Comparison of ENCODE assay signal across 13 cellular contexts in genomic region chr12:92290016-92290685, GRCh38.
DNase-seq lines count a peak whose midpoint lies in the region; ATAC-seq, FAIRE-seq and TF ChIP-seq lines count a peak whose summit lies in the region.
"Had no signal": no experiment of that assay in that cellular context is flagged by ENCODE, and none has a peak within 500 bp of the region (broad histone marks: within the 10 kb centered on the region; RNA-seq: fewer than 3 reads in every experiment).

No MANE protein-coding gene starts in this region.

- H3K27ac ChIP-seq in astrocyte (ENCODE audit: low read depth, low read length), result peak overlapping the region; percentile 55
- H3K27ac ChIP-seq in naive thymus-derived CD4-positive, alpha-beta T cell (ENCODE audit: low read depth, low read length), result no peak overlapping the region

- peak overlapping the region; percentile 59 for H2AFZ ChIP-seq in astrocyte (ENCODE audit: low read depth, low read length)

- ATAC-seq in naive thymus-derived CD4-positive, alpha-beta T cell, result no peak
- ATAC-seq in left lobe of liver, result no peak
- no peak for ATAC-seq in T-helper 17 cell
- ATAC-seq: effector memory CD8-positive, alpha-beta T cell; naive thymus-derived CD8-positive, alpha-beta T cell had no signal

- intact Hi-C loops in naive thymus-derived CD4-positive, alpha-beta T cell (cut with micrococcal nuclease), result no loop called here

- H3K4me1 ChIP-seq in astrocyte (ENCODE audit: insufficient read depth, low read length), result peaks cover 16% of the 10 kb centered on the region
- no peaks in the 10 kb centered on the region for H3K4me1 ChIP-seq in naive thymus-derived CD4-positive, alpha-beta T cell (ENCODE audit: control insufficient read depth in 2 of 2, insufficient read depth in 2 of 2, low read length in 2 of 2)

- H3K27me3 ChIP-seq in astrocyte (ENCODE audit: insufficient read depth, low read length) (no peaks in the 10 kb centered on the region), kidney epithelial cell (ENCODE audit: control insufficient read depth, insufficient read depth, low read length) (no peaks in the 10 kb centered on the region)
- H3K27me3 ChIP-seq in naive thymus-derived CD4-positive, alpha-beta T cell (ENCODE audit: control insufficient read depth in 2 of 2, insufficient read depth in 2 of 2, low read length in 2 of 2), result no peaks in the 10 kb centered on the region

- peak overlapping the region; percentile 4 for H3K27ac Mint-ChIP-seq in astrocyte (ENCODE audit: unreplicated experiment)
- H3K27ac Mint-ChIP-seq in naive thymus-derived CD4-positive, alpha-beta T cell, result peak overlapping the region in 2 of 9 donors; percentile 15 to 76
- no peak overlapping the region for H3K27ac Mint-ChIP-seq in T-helper 17 cell
- H3K27ac Mint-ChIP-seq: CD14-positive monocyte; effector memory CD8-positive, alpha-beta T cell had no signal

- CTCF ChIA-PET in naive thymus-derived CD4-positive, alpha-beta T cell (lab: Charles Lee), result interaction anchor here (1.2 kb wide), 1 partner anchor 139 kb away, joined by 4 read pairs; no protein-coding TSS in a partner anchor

- H3K4me3 Mint-ChIP-seq in astrocyte (ENCODE audit: unreplicated experiment) (no peak overlapping the region), T-helper 17 cell (no peak overlapping the region)
- no peak overlapping the region for H3K4me3 Mint-ChIP-seq in naive thymus-derived CD4-positive, alpha-beta T cell
- H3K4me3 Mint-ChIP-seq: effector memory CD8-positive, alpha-beta T cell; naive thymus-derived CD8-positive, alpha-beta T cell had no signal

- H3K9ac ChIP-seq in astrocyte (ENCODE audit: low read length), result peak overlapping the region; percentile 2

- H3K36me3 ChIP-seq in astrocyte (ENCODE audit: insufficient read depth, low read length) (no peaks in the 10 kb centered on the region), kidney epithelial cell (ENCODE audit: control insufficient read depth, insufficient read depth, low read length) (no peaks in the 10 kb centered on the region)
- H3K36me3 ChIP-seq in naive thymus-derived CD4-positive, alpha-beta T cell (ENCODE audit: control insufficient read depth in 2 of 3, insufficient read depth in 3 of 3, low read length in 3 of 3), result no peaks in the 10 kb centered on the region

- H3K27me3 Mint-ChIP-seq in astrocyte (ENCODE audit: low read depth, unreplicated experiment) (no peaks in the 10 kb centered on the region), T-helper 17 cell (no peaks in the 10 kb centered on the region)
- no peaks in the 10 kb centered on the region for H3K27me3 Mint-ChIP-seq in naive thymus-derived CD4-positive, alpha-beta T cell
- H3K27me3 Mint-ChIP-seq: effector memory CD8-positive, alpha-beta T cell; naive thymus-derived CD8-positive, alpha-beta T cell had no signal

- TF ChIP-seq CTCF in astrocyte (IDR thresholded peaks at IDR 0.05; ENCODE audit: insufficient read depth, low read depth, low read length) (no peak), kidney epithelial cell (IDR thresholded peaks at IDR 0.05; ENCODE audit: insufficient read depth, low read length, poor library complexity, severe bottlenecking) (no peak)

- no peaks in the 10 kb centered on the region for H3K9me3 Mint-ChIP-seq in astrocyte (ENCODE audit: unreplicated experiment)
- H3K9me3 Mint-ChIP-seq in naive thymus-derived CD4-positive, alpha-beta T cell, result peaks cover 0 to 11% (median 0%) of the 10 kb centered on the region in 11 donors
- H3K9me3 Mint-ChIP-seq: effector memory CD8-positive, alpha-beta T cell had no signal

- POLR2A ChIA-PET in naive thymus-derived CD4-positive, alpha-beta T cell (lab: Charles Lee), result interaction anchor here (0.6 to 3.3 kb wide), 6 partner anchors 8 to 144 kb away, joined by 3 to 20 read pairs (median 4); partner anchors contain the start of gene BTG1

- no peaks in the 10 kb centered on the region for H3K9me3 ChIP-seq in astrocyte (ENCODE audit: insufficient read depth, low read depth, low read length)
- no peaks in the 10 kb centered on the region for H3K9me3 ChIP-seq in naive thymus-derived CD4-positive, alpha-beta T cell (ENCODE audit: control insufficient read depth in 2 of 3, low read length in 3 of 3)
- H3K9me3 ChIP-seq in T-helper 17 cell (ENCODE audit: control insufficient read depth, low read length, poor library complexity, severe bottlenecking), result no peaks in the 10 kb centered on the region

- H3K36me3 Mint-ChIP-seq in astrocyte (ENCODE audit: low read depth, unreplicated experiment) (no peaks in the 10 kb centered on the region), T-helper 17 cell (ENCODE audit: low read depth) (no peaks in the 10 kb centered on the region)
- peaks cover 0 to 14% (median 0%) of the 10 kb centered on the region in 5 donors for H3K36me3 Mint-ChIP-seq in naive thymus-derived CD4-positive, alpha-beta T cell
- H3K36me3 Mint-ChIP-seq: CD14-positive monocyte had no signal

- peak; percentile 87 for FAIRE-seq in astrocyte (lab: Jason Lieb, UNC)
- FAIRE-seq: small intestine had no signal

- peaks cover 13% of the 10 kb centered on the region for H3K4me1 Mint-ChIP-seq in astrocyte (ENCODE audit: low read depth, unreplicated experiment)
- H3K4me1 Mint-ChIP-seq in naive thymus-derived CD4-positive, alpha-beta T cell, result peaks cover 6 to 34% (median 20%) of the 10 kb centered on the region in 7 donors
- H3K4me1 Mint-ChIP-seq in T-helper 17 cell, result no peaks in the 10 kb centered on the region
- H3K4me1 Mint-ChIP-seq: CD14-positive monocyte had no signal

- H3K79me2 ChIP-seq in astrocyte (ENCODE audit: insufficient read depth, low read length), result no peaks in the 10 kb centered on the region

- peak overlapping the region; percentile 14 for H3K4me3 ChIP-seq in astrocyte (ENCODE audit: insufficient read depth, low read depth, low read length)
- H3K4me3 ChIP-seq in kidney epithelial cell (ENCODE audit: low read depth, low read length), result no peak overlapping the region
- no peak overlapping the region for H3K4me3 ChIP-seq in naive thymus-derived CD4-positive, alpha-beta T cell (ENCODE audit: low read length)

- peak; percentile 37 for DNase-seq in AG08396 (ENCODE audit: low spot score)
- DNase-seq in HS-5 (ENCODE audit: low read depth), result peak; percentile 83
- peak; percentile 76 for DNase-seq in astrocyte (ENCODE audit: low read depth)
- DNase-seq in kidney epithelial cell (ENCODE audit: low read depth), result peak; percentile 21
- DNase-seq in naive thymus-derived CD4-positive, alpha-beta T cell, result no peak
- no peak for DNase-seq in left lobe of liver (ENCODE audit: low spot score)
- DNase-seq in T-helper 17 cell, result no peak
- DNase-seq in stimulated activated CD4-positive, alpha-beta T cell treated with anti-CD3 and anti-CD28 coated beads, Interleukin-1b, Interleukin-23, amount 100 ng/mL, for 48 hours, result no peak
- DNase-seq: effector memory CD8-positive, alpha-beta T cell; naive thymus-derived CD8-positive, alpha-beta T cell; NCI-H1694; small intestine had no signal

- peak overlapping the region; percentile 61 for H3K4me2 ChIP-seq in astrocyte (ENCODE audit: low read length)

- no peaks in the 10 kb centered on the region for H4K20me1 ChIP-seq in astrocyte (ENCODE audit: insufficient read depth, low read length)

Comparison
In these comparisons a context has a peak if more than half of its experiments do, and no peak if none do; other contexts are left out.
1. DNase-seq: peak in AG08396 (single experiment), HS-5 (single experiment), astrocyte (single experiment) and kidney epithelial cell (single experiment); none in naive thymus-derived CD4-positive, alpha-beta T cell (0 of 9), left lobe of liver (single experiment), T-helper 17 cell (0 of 3) and stimulated activated CD4-positive, alpha-beta T cell treated with anti-CD3 and anti-CD28 coated beads, Interleukin-1b, Interleukin-23, amount 100 ng/mL, for 48 hours (single experiment).